In the genomic region with DNA sequence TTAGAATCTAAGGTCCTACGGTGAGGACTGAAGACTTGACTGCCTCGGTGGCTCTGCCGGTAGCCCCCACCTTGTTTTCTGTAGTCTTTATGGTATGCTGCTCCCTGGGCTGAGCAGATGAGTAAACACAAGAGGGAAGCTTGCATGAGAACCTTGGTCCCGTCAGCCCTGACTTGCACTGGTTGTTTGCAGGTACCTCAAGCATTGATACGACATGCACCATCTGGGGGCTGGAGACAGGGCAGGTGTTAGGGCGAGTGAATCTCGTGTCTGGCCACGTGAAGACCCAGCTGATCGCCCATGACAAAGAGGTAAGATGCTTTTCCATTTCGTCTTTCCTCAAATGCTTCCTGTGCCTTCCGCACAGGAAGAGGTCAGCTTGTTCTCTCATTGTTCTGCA, we compare ENCODE assay signal across 30 cellular contexts. TPM values are rescaled to one million over a fixed set of nuclear protein-coding genes. Genes with fewer than 3 reads are reported as not detected.
DNase-seq lines count a peak whose midpoint lies in the region; ATAC-seq and TF ChIP-seq lines count a peak whose summit lies in the region.
"Had no signal": no experiment of that assay in that cellular context is flagged by ENCODE, and none has a peak within 500 bp of the region (broad histone marks: within the 10 kb centered on the region; RNA-seq: fewer than 3 reads in every experiment).

No MANE protein-coding gene starts in this region.

- no peak overlapping the region for H3K14ac ChIP-seq in neuronal stem cell (ENCODE audit: low read length)

- H3K27ac Mint-ChIP-seq in GM23338 (peak overlapping the region; percentile 5), WTC11 (peak overlapping the region; percentile 76), glutamatergic neuron (ENCODE audit: unreplicated experiment) (peak overlapping the region; percentile 54)
- H3K27ac Mint-ChIP-seq: activated naive CD8-positive, alpha-beta T cell; activated T-helper 2 cell treated with anti-CD3 and anti-CD28 coated beads, Interferon-gamma antibody, Interleukin-2, Interleukin-4, amounts not matched to agents 10 μg/mL and 5 μg/mL and 100 μg/mL, durations not matched to agents 14 hours and 24 hours and 36 hours had no signal

- no peaks in the 10 kb centered on the region for H3K9me3 Mint-ChIP-seq in GM23338
- no peaks in the 10 kb centered on the region for H3K9me3 Mint-ChIP-seq in WTC11
- H3K9me3 Mint-ChIP-seq in glutamatergic neuron (ENCODE audit: unreplicated experiment) = no peaks in the 10 kb centered on the region
- H3K9me3 Mint-ChIP-seq: activated T-helper 2 cell treated with anti-CD3 and anti-CD28 coated beads, Interferon-gamma antibody, Interleukin-2, Interleukin-4, amounts not matched to agents 10 μg/mL and 5 μg/mL and 100 μg/mL, durations not matched to agents 14 hours and 24 hours and 36 hours; naive thymus-derived CD4-positive, alpha-beta T cell; stimulated activated effector memory CD8-positive, alpha-beta T cell treated with anti-CD3 and anti-CD28 coated beads, Interleukin-12 subunit alpha, Interleukin-12 subunit beta, amount 100 ng/mL, for 72 hours had no signal

- CTCF ChIA-PET in WTC11 (lab: Charles Lee) = interaction anchor here (0.6 to 1.7 kb wide), 9 partner anchors 13 to 173 kb away, joined by 3 to 9 read pairs (median 4); no protein-coding TSS in a partner anchor

- H3K4me3 Mint-ChIP-seq in GM23338 (no peak overlapping the region), WTC11 (no peak overlapping the region), glutamatergic neuron (ENCODE audit: unreplicated experiment) (no peak overlapping the region)
- H3K4me3 Mint-ChIP-seq: activated naive CD8-positive, alpha-beta T cell; naive thymus-derived CD4-positive, alpha-beta T cell; stimulated activated effector memory CD8-positive, alpha-beta T cell treated with anti-CD3 and anti-CD28 coated beads, Interleukin-12 subunit alpha, Interleukin-12 subunit beta, amount 100 ng/mL, for 72 hours had no signal

- no peak overlapping the region for H2BK120ac ChIP-seq in neuronal stem cell (ENCODE audit: low read depth, low read length)

- H3K79me2 ChIP-seq in GM23338 (replicated peaks; ENCODE audit: insufficient read depth) = peaks cover 42% of the 10 kb centered on the region

- ATAC-seq in GM23338 (peak; percentile 87), WTC11 (peak; percentile 70)
- ATAC-seq: naive thymus-derived CD4-positive, alpha-beta T cell; stimulated activated effector memory CD8-positive, alpha-beta T cell treated with anti-CD3 and anti-CD28 coated beads, Interleukin-12 subunit alpha, Interleukin-12 subunit beta, amount 100 ng/mL, for 72 hours had no signal

- H3K79me1 ChIP-seq in neuronal stem cell (ENCODE audit: low read depth, low read length) = peaks cover 4% of the 10 kb centered on the region

- H3K36me3 ChIP-seq in GM23338 (ENCODE audit: insufficient read depth) = peaks cover 7% of the 10 kb centered on the region; the same call in 1 of the 2 replicates
- peaks cover 17 to 67% of the 10 kb centered on the region in 2 donors for H3K36me3 ChIP-seq in neuronal stem cell (replicated peaks in 1 of 2; ENCODE audit: control insufficient read depth in 2 of 2, insufficient read depth in 2 of 2, low read length in 2 of 2)

- H3K4me1 ChIP-seq in GM23338 (ENCODE audit: insufficient read depth) (peaks cover 13% of the 10 kb centered on the region; the same call in 1 of the 2 replicates), neuronal stem cell (ENCODE audit: control insufficient read depth in 2 of 2, insufficient read depth in 1 of 2, low read depth in 1 of 2, low read length in 2 of 2) (no peaks in the 10 kb centered on the region)

- H3K36me3 Mint-ChIP-seq in GM23338 (ENCODE audit: low read depth) = peaks cover 30% of the 10 kb centered on the region
- peaks cover 40% of the 10 kb centered on the region for H3K36me3 Mint-ChIP-seq in WTC11
- H3K36me3 Mint-ChIP-seq in glutamatergic neuron (ENCODE audit: unreplicated experiment) = no peaks in the 10 kb centered on the region
- H3K36me3 Mint-ChIP-seq: activated naive CD8-positive, alpha-beta T cell had no signal

- no peaks in the 10 kb centered on the region for H3F3A ChIP-seq in GM23338 (replicated peaks; ENCODE audit: low read depth)

- H2AFZ ChIP-seq in GM23338 (no peak overlapping the region), neuronal stem cell (ENCODE audit: low read length) (no peak overlapping the region)

- no peaks in the 10 kb centered on the region for H3K9me2 ChIP-seq in GM23338 (ENCODE audit: insufficient read depth)

- TF ChIP-seq CTCF in GM23338 (conservative IDR thresholded peaks at IDR 0.05; ENCODE audit: low read depth in 2 of 2) (no peak), WTC11 (IDR thresholded peaks at IDR 0.05) (no peak), glutamatergic neuron (IDR thresholded peaks at IDR 0.05; ENCODE audit: partially characterized antibody, unreplicated experiment) (no peak)

- H3K27me3 Mint-ChIP-seq in GM23338 (ENCODE audit: insufficient read depth, low read depth, poor library complexity) = no peaks in the 10 kb centered on the region
- H3K27me3 Mint-ChIP-seq in WTC11 (ENCODE audit: low read depth) = no peaks in the 10 kb centered on the region
- no peaks in the 10 kb centered on the region for H3K27me3 Mint-ChIP-seq in glutamatergic neuron (ENCODE audit: unreplicated experiment)
- H3K27me3 Mint-ChIP-seq: activated naive CD8-positive, alpha-beta T cell; naive thymus-derived CD4-positive, alpha-beta T cell had no signal

- H2BK15ac ChIP-seq in neuronal stem cell (ENCODE audit: low read length) = no peak overlapping the region

- no CpG with 5 or more reads among the region's 11 CpGs for WGBS in neuronal stem cell (ENCODE audit: extremely low coverage in 2 of 2, insufficient read length in 2 of 2, insufficient replicate concordance in 1 of 2), 2 donors

- H3K4me1 Mint-ChIP-seq in GM23338 (peaks cover 19% of the 10 kb centered on the region), WTC11 (peaks cover 18% of the 10 kb centered on the region), glutamatergic neuron (ENCODE audit: low read depth, unreplicated experiment) (peaks cover 7% of the 10 kb centered on the region)

- no peak overlapping the region for H2BK12ac ChIP-seq in neuronal stem cell (ENCODE audit: low read length)

- H4K20me1 ChIP-seq in GM23338 (replicated peaks; ENCODE audit: insufficient read depth) = peaks cover 41% of the 10 kb centered on the region

- no peak overlapping the region for H4K91ac ChIP-seq in neuronal stem cell (ENCODE audit: low read depth, low read length, poor library complexity)

- H2BK5ac ChIP-seq in neuronal stem cell (ENCODE audit: low read length) = no peak overlapping the region

- H3K23ac ChIP-seq in neuronal stem cell (ENCODE audit: low read depth, low read length, poor library complexity) = peak overlapping the region; percentile 18

- no peak overlapping the region for H3K18ac ChIP-seq in neuronal stem cell (ENCODE audit: low read length)

- POLR2A ChIA-PET in WTC11 (lab: Charles Lee) = no interaction called here

- no peak overlapping the region for H3K4me2 ChIP-seq in GM23338
- no peak overlapping the region for H3K4me2 ChIP-seq in neuronal stem cell (ENCODE audit: insufficient read depth, low read length, poor library complexity, severe bottlenecking)
- H3K4me2 ChIP-seq: smooth muscle cell had no signal

- no peak overlapping the region for H4K8ac ChIP-seq in neuronal stem cell (ENCODE audit: low read depth, low read length)

- no peaks in the 10 kb centered on the region for H3K9me3 ChIP-seq in neuronal stem cell (replicated peaks in 1 of 2; ENCODE audit: control insufficient read depth in 2 of 2, insufficient read depth in 1 of 2, low read depth in 1 of 2, low read length in 2 of 2)

- H3K27me3 ChIP-seq in GM23338 (ENCODE audit: insufficient read depth) (no peaks in the 10 kb centered on the region), neuronal stem cell (ENCODE audit: control insufficient read depth in 3 of 3, insufficient read depth in 3 of 3, low read depth in 1 of 3, low read length in 3 of 3) (no peaks in the 10 kb centered on the region)
- H3K27me3 ChIP-seq: dorsolateral prefrontal cortex had no signal

- DNase-seq in GM23338 (ENCODE audit: low spot score) (peak; percentile 40), WTC11 (ENCODE audit: low spot score) (no peak), glutamatergic neuron (no peak), neuronal stem cell (ENCODE audit: low spot score) (no peak), CD1c-positive myeloid dendritic cell (ENCODE audit: extremely low spot score) (no peak), dedifferentiated amniotic fluid mesenchymal stem cell (ENCODE audit: extremely low spot score) (no peak), NCI-H526 (lab: John Stamatoyannopoulos, UW) (no peak)
- DNase-seq: activated CD4-positive, alpha-beta T cell treated with anti-CD3 and anti-CD28 coated beads, Interleukin-2, amount 50 U/mL, for 1 hour; aorta; DMS 273 treated with DMSO at 0.1 percent for 48 hours; dorsolateral prefrontal cortex; head of caudate nucleus; KG1; MM.1S; naive thymus-derived CD4-positive, alpha-beta T cell; NCI-H1417 treated with DMSO at 0.1 percent for 48 hours; NCI-H2171; NCI-H524 treated with DMSO at 0.1 percent for 48 hours; stimulated activated CD4-positive, alpha-beta T cell treated with anti-CD3 and anti-CD28 coated beads, Interleukin-2, amount 100 ng/mL, for 24 hours had no signal

- H2AK5ac ChIP-seq in neuronal stem cell (ENCODE audit: low read depth, low read length) = no peak overlapping the region

- H3K4me3 ChIP-seq in GM23338 (no peak overlapping the region), neuronal stem cell (ENCODE audit: low read length in 2 of 2) (no peak overlapping the region)
- H3K4me3 ChIP-seq: dorsolateral prefrontal cortex, SK-N-MC, smooth muscle cell had no signal

- no peak overlapping the region for H3K9ac ChIP-seq in neuronal stem cell (ENCODE audit: low read depth, low read length, poor library complexity)

- H3K4ac ChIP-seq in neuronal stem cell (ENCODE audit: low read length) = no peak overlapping the region

- no peak overlapping the region for H3K27ac ChIP-seq in GM23338 (ENCODE audit: low read depth)
- H3K27ac ChIP-seq in neuronal stem cell (replicated peaks; ENCODE audit: low read length) = no peak overlapping the region
- H3K27ac ChIP-seq: C4-2B, dorsolateral prefrontal cortex, epithelial cell of prostate, SK-N-MC had no signal

RNA-seq across cellular contexts. Expression of a gene that starts 21.1 kb away (rescaled TPM):
- total RNA-seq in GM23338 (2014; rRNA removed; shearing (Covaris generic)) = 10.6 and 15.4 TPM in 2 replicates
- 19.9 and 21.9 TPM in 2 replicates for polyA plus RNA-seq in GM23338 (2016; fragmentation: Nextera tagmentation; extraction: Ambion mirVana)
- total RNA-seq in WTC11 (2021) = 22.8 to 26.9 TPM (median 24.1 TPM) in 3 replicates
- 23.2 TPM for total RNA-seq in glutamatergic neuron (ENCODE audit: unreplicated experiment)
- polyA plus RNA-seq in neuronal stem cell (2013, experiment 1 of 2) = 13.2 TPM
- polyA plus RNA-seq in neuronal stem cell (2013, experiment 2 of 2) = 13.7 TPM

RNA-seq across cellular contexts. Expression of a gene that starts 29.4 kb away (rescaled TPM):
- total RNA-seq in GM23338 (2014; rRNA removed; shearing (Covaris generic)) = 51.0 and 60.1 TPM in 2 replicates
- polyA plus RNA-seq in GM23338 (2016; fragmentation: Nextera tagmentation; extraction: Ambion mirVana) = 31.3 and 33.2 TPM in 2 replicates
- total RNA-seq in WTC11 (2021) (91.5 to 99.8 TPM (median 97.8 TPM) in 3 replicates), glutamatergic neuron (ENCODE audit: unreplicated experiment) (137 TPM)
- 73.3 TPM for polyA plus RNA-seq in neuronal stem cell (2013, experiment 1 of 2)
- 73.2 TPM for polyA plus RNA-seq in neuronal stem cell (2013, experiment 2 of 2)

RNA-seq across cellular contexts. Expression of a gene that starts 42.6 kb away (rescaled TPM):
- total RNA-seq in GM23338 (2014; rRNA removed; shearing (Covaris generic)) = 22.2 and 24.6 TPM in 2 replicates
- 6.1 and 7.3 TPM in 2 replicates for polyA plus RNA-seq in GM23338 (2016; fragmentation: Nextera tagmentation; extraction: Ambion mirVana)
- total RNA-seq in WTC11 (2021) = 21.8 to 25.7 TPM (median 22.5 TPM) in 3 replicates
- total RNA-seq in glutamatergic neuron (ENCODE audit: unreplicated experiment) = 54.6 TPM
- polyA plus RNA-seq in neuronal stem cell (2013, experiment 1 of 2) = 15.4 TPM
- 15.5 TPM for polyA plus RNA-seq in neuronal stem cell (2013, experiment 2 of 2)

RNA-seq across cellular contexts. Expression of a gene that starts 56.5 kb away (rescaled TPM):
- 2.8 and 3.0 TPM in 2 replicates for total RNA-seq in GM23338 (2014; rRNA removed; shearing (Covaris generic))
- polyA plus RNA-seq in GM23338 (2016; fragmentation: Nextera tagmentation; extraction: Ambion mirVana) = 1.1 and 1.3 TPM in 2 replicates
- 2.1 to 2.4 TPM (median 2.3 TPM) in 3 replicates for total RNA-seq in WTC11 (2021)
- 4.1 TPM for total RNA-seq in glutamatergic neuron (ENCODE audit: unreplicated experiment)
- 0.03 TPM for polyA plus RNA-seq in neuronal stem cell (2013, experiment 1 of 2)
- polyA plus RNA-seq in neuronal stem cell (2013, experiment 2 of 2) = not detected
- total RNA-seq: activated T-helper 2 cell treated with anti-CD3 and anti-CD28 coated beads, Interferon-gamma antibody, Interleukin-2, Interleukin-4, amounts not matched to agents 10 μg/mL and 5 μg/mL and 100 μg/mL, durations not matched to agents 14 hours and 24 hours and 36 hours; aorta; cardiac septum; naive thymus-derived CD4-positive, alpha-beta T cell; osteoblast; smooth muscle cell; T-helper 2 cell treated with Interferon-gamma antibody and Interleukin-4, amounts not matched to agents 100 ng/mL and 5 ng/mL, for 36 hours; urinary bladder had no signal
- polyA plus RNA-seq: aorta; naive thymus-derived CD4-positive, alpha-beta T cell; smooth muscle cell; urinary bladder had no signal

Comparison
In these comparisons a context has a peak if more than half of its experiments do, and no peak if none do; other contexts are left out.
1. H3K27ac Mint-ChIP-seq: peak in every context shown above with its lines; median percentile 76 in WTC11; 54 in glutamatergic neuron; 5 in GM23338.